In genomic region chr1:211705439-211706205, GRCh38 we compare ENCODE assay signal across 19 cellular contexts. TPM values are rescaled to one million over a fixed set of nuclear protein-coding genes. Genes with fewer than 3 reads are reported as not detected.
A peak's percentile ranks its signal among the peaks of the same experiment; 100 is the strongest.
DNase-seq lines count a peak whose midpoint lies in the region; ATAC-seq lines count a peak whose summit lies in the region.
"Had no signal": no experiment of that assay in that cellular context is flagged by ENCODE, and none has a peak within 500 bp of the region (broad histone marks: within the 10 kb centered on the region; RNA-seq: fewer than 3 reads in every experiment).

No MANE protein-coding gene starts in this region.

- no peak overlapping the region for H3K4ac ChIP-seq in mesenchymal stem cell (ENCODE audit: low read depth in 1 of 2, low read length in 2 of 2)

- no peak overlapping the region for H4K91ac ChIP-seq in mesenchymal stem cell (ENCODE audit: low read length)

- no peak overlapping the region for H3K9ac ChIP-seq in mesenchymal stem cell (ENCODE audit: low read length)
- H3K9ac ChIP-seq: parathyroid adenoma had no signal

- no peak overlapping the region for H2AK5ac ChIP-seq in mesenchymal stem cell (ENCODE audit: low read length, severe bottlenecking)

- H3K4me3 ChIP-seq in SJCRH30 (no peak overlapping the region), mesenchymal stem cell (ENCODE audit: insufficient read depth in 1 of 2, low read depth in 1 of 2, low read length in 2 of 2) (no peak overlapping the region)
- H3K4me3 ChIP-seq: gastrocnemius medialis, HAP-1, spleen had no signal

- no peak overlapping the region for H3K23ac ChIP-seq in mesenchymal stem cell (ENCODE audit: low read length in 2 of 2)

- ATAC-seq in GM19452 (IDR thresholded peaks at IDR 0.05; ENCODE audit: unreplicated experiment) (no peak), GM18517 (IDR thresholded peaks at IDR 0.05; ENCODE audit: unreplicated experiment) (no peak)
- ATAC-seq: gastrocnemius medialis had no signal

- H2AFZ ChIP-seq in mesenchymal stem cell (ENCODE audit: low read depth, low read length) = peak overlapping the region; percentile 18
- H2AFZ ChIP-seq: parathyroid adenoma had no signal

- no peak overlapping the region for H2BK15ac ChIP-seq in mesenchymal stem cell (ENCODE audit: low read depth, poor library complexity, severe bottlenecking)

- no peak overlapping the region for H3K14ac ChIP-seq in mesenchymal stem cell (ENCODE audit: low read length in 2 of 2)

- H2BK5ac ChIP-seq in mesenchymal stem cell (ENCODE audit: low read depth, low read length, poor library complexity, severe bottlenecking) = no peak overlapping the region

- no peaks in the 10 kb centered on the region for H3K27me3 ChIP-seq in SJCRH30
- peaks cover 18 to 32% of the 10 kb centered on the region in 2 experiments for H3K27me3 ChIP-seq in mesenchymal stem cell (ENCODE audit: control insufficient read depth in 1 of 2, insufficient read depth in 1 of 2, low read length in 2 of 2)
- H3K27me3 ChIP-seq: gastrocnemius medialis, spleen had no signal

- 62% methylated on average over 5 of the region's 6 CpGs for WGBS in mesenchymal stem cell

- H4K8ac ChIP-seq in mesenchymal stem cell (ENCODE audit: low read length) = no peak overlapping the region

- intact Hi-C loops in head of caudate nucleus (cut with DNase I) = no loop called here

- DNase-seq in DMS79 (lab: John Stamatoyannopoulos, UW) = peak; percentile 68
- DNase-seq in HPDE6-E6E7 (ENCODE audit: extremely low spot score) = peak; percentile 36
- peak; percentile 78 to 84 for DNase-seq in SJCRH30
- DNase-seq in mesenchymal stem cell = no peak
- no peak for DNase-seq in globus pallidus (ENCODE audit: low spot score)
- DNase-seq in head of caudate nucleus = no peak
- DNase-seq: activated CD4-positive, CD25-positive, alpha-beta regulatory T cell treated with anti-CD3 and anti-CD28 coated beads, Interleukin-2, amount 50 U/mL, for 72 hours; activated CD8-positive, alpha-beta memory T cell treated with anti-CD3 and anti-CD28 coated beads, Interleukin-2, amount 50 U/mL, for 4 hours; activated naive CD4-positive, alpha-beta T cell treated with anti-CD3 and anti-CD28 coated beads for 36 hours; C1 segment of cervical spinal cord; effector memory CD4-positive, alpha-beta T cell; gastrocnemius medialis; NCI-H1105; spleen; T-helper 2 cell had no signal

- no peaks in the 10 kb centered on the region for H3K79me1 ChIP-seq in mesenchymal stem cell (replicated peaks; ENCODE audit: low read length, poor library complexity, severe bottlenecking)

- H2BK12ac ChIP-seq in mesenchymal stem cell (ENCODE audit: low read length in 2 of 2) = no peak overlapping the region

- H3K9me3 ChIP-seq in SJCRH30 (replicated peaks) (no peaks in the 10 kb centered on the region), mesenchymal stem cell (ENCODE audit: control insufficient read depth, low read length) (no peaks in the 10 kb centered on the region)
- H3K9me3 ChIP-seq: gastrocnemius medialis, HAP-1, spleen had no signal

- no peaks in the 10 kb centered on the region for H3K36me3 ChIP-seq in SJCRH30
- no peaks in the 10 kb centered on the region for H3K36me3 ChIP-seq in mesenchymal stem cell (ENCODE audit: control insufficient read depth in 1 of 2, insufficient read depth in 2 of 2, low read depth in 1 of 2, low read length in 2 of 2)
- H3K36me3 ChIP-seq: gastrocnemius medialis, HAP-1, spleen had no signal

- H2BK120ac ChIP-seq in mesenchymal stem cell (ENCODE audit: low read depth, low read length) = no peak overlapping the region

- H3K4me1 ChIP-seq in SJCRH30 (peaks cover 38% of the 10 kb centered on the region), mesenchymal stem cell (ENCODE audit: control insufficient read depth, insufficient read depth, low read depth, low read length) (no peaks in the 10 kb centered on the region)
- H3K4me1 ChIP-seq: gastrocnemius medialis, HAP-1, parathyroid adenoma had no signal

- H3K27ac ChIP-seq in SJCRH30 = peak overlapping the region; percentile 31; the same call in 1 of the 2 replicates
- no peak overlapping the region for H3K27ac ChIP-seq in mesenchymal stem cell (ENCODE audit: low read length, poor library complexity, severe bottlenecking)
- H3K27ac ChIP-seq: gastrocnemius medialis, parathyroid adenoma had no signal

- H3K18ac ChIP-seq in mesenchymal stem cell (ENCODE audit: low read depth in 1 of 2, low read length in 2 of 2) = no peak overlapping the region

- H3K4me2 ChIP-seq in mesenchymal stem cell (ENCODE audit: low read length, poor library complexity, severe bottlenecking) = no peak overlapping the region

RNA-seq across cellular contexts. Expression of gene NEK2, which starts 30.2 kb away (rescaled TPM):
- 59.4 and 63.3 TPM in 2 replicates for total RNA-seq in SJCRH30 (2014; rRNA removed; shearing (Covaris generic))
- 1.8 TPM for polyA plus RNA-seq in mesenchymal stem cell (2013, experiment 1 of 2)
- polyA plus RNA-seq in mesenchymal stem cell (2013, experiment 2 of 2) = 2.1 TPM
- total RNA-seq: gastrocnemius medialis had no signal

Comparison
In these comparisons a context has a peak if more than half of its experiments do, and no peak if none do; other contexts are left out.
1. DNase-seq: peak in DMS79 (single experiment), HPDE6-E6E7 (single experiment) and SJCRH30 (2 of 2); none in mesenchymal stem cell (single experiment), globus pallidus (single experiment) and head of caudate nucleus (0 of 42).